In genomic region chr4:182276214-182277109, GRCh38 we compare ENCODE assay signal across 1 cellular context.
TF ChIP-seq lines count a peak whose summit lies in the region.

No MANE protein-coding gene starts in this region.

TF ChIP-seq in HEK293, 187 proteins besides CTCF, POLR2A, EP300 and RAD21 (continued from another document and continues in another):
- TF ChIP-seq ZBTB44 (tag by site-specific recombination; IDR thresholded peaks at IDR 0.05), result no peak
- no peak for TF ChIP-seq ZIC2 (tag by site-specific recombination; IDR thresholded peaks at IDR 0.05)
- TF ChIP-seq ZNF747 (tag by site-specific recombination; IDR thresholded peaks at IDR 0.05), result no peak
- TF ChIP-seq ZNF501 (tag by site-specific recombination; IDR thresholded peaks at IDR 0.05), result no peak
- TF ChIP-seq REPIN1 (tag by site-specific recombination; IDR thresholded peaks at IDR 0.05; ENCODE audit: low read depth), result no peak
- no peak for TF ChIP-seq ZNF777 (tag by site-specific recombination; IDR thresholded peaks at IDR 0.05; ENCODE audit: borderline replicate concordance)
- TF ChIP-seq RBAK (tag by site-specific recombination; IDR thresholded peaks at IDR 0.05), result no peak
- TF ChIP-seq ZNF221 (tag by site-specific recombination; IDR thresholded peaks at IDR 0.05; ENCODE audit: borderline replicate concordance), result no peak
- TF ChIP-seq ZNF211 (tag by site-specific recombination; IDR thresholded peaks at IDR 0.05; ENCODE audit: low read depth), result no peak
- no peak for TF ChIP-seq ZNF658 (tag by site-specific recombination; IDR thresholded peaks at IDR 0.05)
- TF ChIP-seq ZNF133 (tag by site-specific recombination; IDR thresholded peaks at IDR 0.05), result no peak
- no peak for TF ChIP-seq ZNF132 (tag by site-specific recombination; IDR thresholded peaks at IDR 0.05; ENCODE audit: borderline replicate concordance)
- TF ChIP-seq ZNF621 (tag by site-specific recombination; IDR thresholded peaks at IDR 0.05), result no peak
- no peak for TF ChIP-seq ZNF174 (tag by site-specific recombination; IDR thresholded peaks at IDR 0.05)
- no peak for TF ChIP-seq ZNF175 (tag by site-specific recombination; IDR thresholded peaks at IDR 0.05)
- 0 out of 2 replicates have a peak, but pooled peaks have one; percentile 21 for TF ChIP-seq OVOL3 (tag by site-specific recombination; IDR thresholded peaks at IDR 0.05)
- TF ChIP-seq ZNF654 (tag by site-specific recombination; IDR thresholded peaks at IDR 0.05; ENCODE audit: low read depth), result no peak
- no peak for TF ChIP-seq ZNF140 (tag by site-specific recombination; IDR thresholded peaks at IDR 0.05)
- no peak for TF ChIP-seq ZSCAN16 (tag by site-specific recombination; IDR thresholded peaks at IDR 0.05)
- TF ChIP-seq ZNF473 (tag by site-specific recombination; IDR thresholded peaks at IDR 0.05), result no peak
- TF ChIP-seq SCRT1 (tag by site-specific recombination; IDR thresholded peaks at IDR 0.05; ENCODE audit: borderline replicate concordance), result no peak
- TF ChIP-seq ZNF596 (tag by site-specific recombination; IDR thresholded peaks at IDR 0.05), result no peak
- no peak for TF ChIP-seq ZNF350 (tag by site-specific recombination; IDR thresholded peaks at IDR 0.05)
- TF ChIP-seq, protein P1, sequence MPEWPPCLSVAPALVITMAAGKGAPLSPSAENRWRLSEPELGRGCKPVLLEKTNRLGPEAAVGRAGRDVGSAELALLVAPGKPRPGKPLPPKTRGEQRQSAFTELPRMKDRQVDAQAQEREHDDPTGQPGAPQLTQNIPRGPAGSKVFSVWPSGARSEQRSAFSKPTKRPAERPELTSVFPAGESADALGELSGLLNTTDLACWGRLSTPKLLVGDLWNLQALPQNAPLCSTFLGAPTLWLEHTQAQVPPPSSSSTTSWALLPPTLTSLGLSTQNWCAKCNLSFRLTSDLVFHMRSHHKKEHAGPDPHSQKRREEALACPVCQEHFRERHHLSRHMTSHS (tag by site-specific recombination; IDR thresholded peaks at IDR 0.05), result no peak
- TF ChIP-seq GFI1B (tag by site-specific recombination; IDR thresholded peaks at IDR 0.05), result no peak
- TF ChIP-seq, protein P2, sequence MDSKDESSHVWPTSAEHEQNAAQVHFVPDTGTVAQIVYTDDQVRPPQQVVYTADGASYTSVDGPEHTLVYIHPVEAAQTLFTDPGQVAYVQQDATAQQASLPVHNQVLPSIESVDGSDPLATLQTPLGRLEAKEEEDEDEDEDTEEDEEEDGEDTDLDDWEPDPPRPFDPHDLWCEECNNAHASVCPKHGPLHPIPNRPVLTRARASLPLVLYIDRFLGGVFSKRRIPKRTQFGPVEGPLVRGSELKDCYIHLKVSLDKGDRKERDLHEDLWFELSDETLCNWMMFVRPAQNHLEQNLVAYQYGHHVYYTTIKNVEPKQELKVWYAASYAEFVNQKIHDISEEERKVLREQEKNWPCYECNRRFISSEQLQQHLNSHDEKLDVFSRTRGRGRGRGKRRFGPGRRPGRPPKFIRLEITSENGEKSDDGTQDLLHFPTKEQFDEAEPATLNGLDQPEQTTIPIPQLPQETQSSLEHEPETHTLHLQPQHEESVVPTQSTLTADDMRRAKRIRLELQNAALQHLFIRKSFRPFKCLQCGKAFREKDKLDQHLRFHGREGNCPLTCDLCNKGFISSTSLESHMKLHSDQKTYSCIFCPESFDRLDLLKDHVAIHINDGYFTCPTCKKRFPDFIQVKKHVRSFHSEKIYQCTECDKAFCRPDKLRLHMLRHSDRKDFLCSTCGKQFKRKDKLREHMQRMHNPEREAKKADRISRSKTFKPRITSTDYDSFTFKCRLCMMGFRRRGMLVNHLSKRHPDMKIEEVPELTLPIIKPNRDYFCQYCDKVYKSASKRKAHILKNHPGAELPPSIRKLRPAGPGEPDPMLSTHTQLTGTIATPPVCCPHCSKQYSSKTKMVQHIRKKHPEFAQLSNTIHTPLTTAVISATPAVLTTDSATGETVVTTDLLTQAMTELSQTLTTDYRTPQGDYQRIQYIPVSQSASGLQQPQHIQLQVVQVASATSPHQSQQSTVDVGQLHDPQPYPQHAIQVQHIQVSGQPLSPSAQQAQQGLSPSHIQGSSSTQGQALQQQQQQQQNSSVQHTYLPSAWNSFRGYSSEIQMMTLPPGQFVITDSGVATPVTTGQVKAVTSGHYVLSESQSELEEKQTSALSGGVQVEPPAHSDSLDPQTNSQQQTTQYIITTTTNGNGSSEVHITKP (tag by site-specific recombination; IDR thresholded peaks at IDR 0.05), result no peak
- TF ChIP-seq ZNF670 (tag by site-specific recombination; IDR thresholded peaks at IDR 0.05; ENCODE audit: low read depth), result no peak
- no peak for TF ChIP-seq ZNF555 (tag by site-specific recombination; conservative IDR thresholded peaks at IDR 0.05)
- TF ChIP-seq ZBTB1 (tag by site-specific recombination; IDR thresholded peaks at IDR 0.05), result no peak
- TF ChIP-seq ZNF202 (tag by site-specific recombination; IDR thresholded peaks at IDR 0.05; ENCODE audit: borderline replicate concordance), result no peak
- TF ChIP-seq AEBP2 (tag by site-specific recombination; IDR thresholded peaks at IDR 0.05; ENCODE audit: borderline replicate concordance), result no peak
- no peak for TF ChIP-seq ZNF768 (tag by site-specific recombination; IDR thresholded peaks at IDR 0.05)
- TF ChIP-seq BCL11B (tag by site-specific recombination; IDR thresholded peaks at IDR 0.05; ENCODE audit: low read depth), result no peak
- TF ChIP-seq, protein P3, sequence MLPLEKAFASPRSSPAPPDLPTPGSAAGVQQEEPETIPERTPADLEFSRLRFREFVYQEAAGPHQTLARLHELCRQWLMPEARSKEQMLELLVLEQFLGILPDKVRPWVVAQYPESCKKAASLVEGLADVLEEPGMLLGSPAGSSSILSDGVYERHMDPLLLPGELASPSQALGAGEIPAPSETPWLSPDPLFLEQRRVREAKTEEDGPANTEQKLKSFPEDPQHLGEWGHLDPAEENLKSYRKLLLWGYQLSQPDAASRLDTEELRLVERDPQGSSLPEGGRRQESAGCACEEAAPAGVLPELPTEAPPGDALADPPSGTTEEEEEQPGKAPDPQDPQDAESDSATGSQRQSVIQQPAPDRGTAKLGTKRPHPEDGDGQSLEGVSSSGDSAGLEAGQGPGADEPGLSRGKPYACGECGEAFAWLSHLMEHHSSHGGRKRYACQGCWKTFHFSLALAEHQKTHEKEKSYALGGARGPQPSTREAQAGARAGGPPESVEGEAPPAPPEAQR (tag by site-specific recombination; IDR thresholded peaks at IDR 0.05), result no peak
- TF ChIP-seq KLF1 (tag by site-specific recombination; IDR thresholded peaks at IDR 0.05), result no peak
- no peak for TF ChIP-seq YY2 (tag by site-specific recombination; IDR thresholded peaks at IDR 0.05)
- peak; percentile 69 for TF ChIP-seq ZNF366 (tag by site-specific recombination; conservative IDR thresholded peaks at IDR 0.05)
- TF ChIP-seq ZNF610 (tag by site-specific recombination; IDR thresholded peaks at IDR 0.05; ENCODE audit: borderline replicate concordance), result no peak
- TF ChIP-seq SALL2 (tag by site-specific recombination; IDR thresholded peaks at IDR 0.05; ENCODE audit: borderline replicate concordance), result no peak
- TF ChIP-seq, protein P4, sequence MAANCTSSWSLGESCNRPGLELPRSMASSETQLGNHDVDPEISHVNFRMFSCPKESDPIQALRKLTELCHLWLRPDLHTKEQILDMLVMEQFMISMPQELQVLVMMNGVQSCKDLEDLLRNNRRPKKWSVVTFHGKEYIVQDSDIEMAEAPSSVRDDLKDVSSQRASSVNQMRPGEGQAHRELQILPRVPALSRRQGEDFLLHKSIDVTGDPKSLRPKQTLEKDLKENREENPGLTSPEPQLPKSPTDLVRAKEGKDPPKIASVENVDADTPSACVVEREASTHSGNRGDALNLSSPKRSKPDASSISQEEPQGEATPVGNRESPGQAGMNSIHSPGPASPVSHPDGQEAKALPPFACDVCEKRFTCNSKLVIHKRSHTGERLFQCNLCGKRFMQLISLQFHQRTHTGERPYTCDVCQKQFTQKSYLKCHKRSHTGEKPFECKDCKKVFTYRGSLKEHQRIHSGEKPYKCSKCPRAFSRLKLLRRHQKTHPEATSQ (tag by site-specific recombination; IDR thresholded peaks at IDR 0.05), result no peak
- TF ChIP-seq PRDM1 (tag by site-specific recombination; IDR thresholded peaks at IDR 0.05), result no peak
- no peak for TF ChIP-seq ZNF660 (tag by site-specific recombination; IDR thresholded peaks at IDR 0.05)
- TF ChIP-seq ZNF548 (tag by site-specific recombination; IDR thresholded peaks at IDR 0.05), result no peak
- TF ChIP-seq, protein P5, sequence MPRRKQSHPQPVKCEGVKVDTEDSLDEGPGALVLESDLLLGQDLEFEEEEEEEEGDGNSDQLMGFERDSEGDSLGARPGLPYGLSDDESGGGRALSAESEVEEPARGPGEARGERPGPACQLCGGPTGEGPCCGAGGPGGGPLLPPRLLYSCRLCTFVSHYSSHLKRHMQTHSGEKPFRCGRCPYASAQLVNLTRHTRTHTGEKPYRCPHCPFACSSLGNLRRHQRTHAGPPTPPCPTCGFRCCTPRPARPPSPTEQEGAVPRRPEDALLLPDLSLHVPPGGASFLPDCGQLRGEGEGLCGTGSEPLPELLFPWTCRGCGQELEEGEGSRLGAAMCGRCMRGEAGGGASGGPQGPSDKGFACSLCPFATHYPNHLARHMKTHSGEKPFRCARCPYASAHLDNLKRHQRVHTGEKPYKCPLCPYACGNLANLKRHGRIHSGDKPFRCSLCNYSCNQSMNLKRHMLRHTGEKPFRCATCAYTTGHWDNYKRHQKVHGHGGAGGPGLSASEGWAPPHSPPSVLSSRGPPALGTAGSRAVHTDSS (tag by site-specific recombination; IDR thresholded peaks at IDR 0.05), result no peak
- TF ChIP-seq ZNF433 (tag by site-specific recombination; IDR thresholded peaks at IDR 0.05; ENCODE audit: low read depth), result no peak
- TF ChIP-seq, protein P6, sequence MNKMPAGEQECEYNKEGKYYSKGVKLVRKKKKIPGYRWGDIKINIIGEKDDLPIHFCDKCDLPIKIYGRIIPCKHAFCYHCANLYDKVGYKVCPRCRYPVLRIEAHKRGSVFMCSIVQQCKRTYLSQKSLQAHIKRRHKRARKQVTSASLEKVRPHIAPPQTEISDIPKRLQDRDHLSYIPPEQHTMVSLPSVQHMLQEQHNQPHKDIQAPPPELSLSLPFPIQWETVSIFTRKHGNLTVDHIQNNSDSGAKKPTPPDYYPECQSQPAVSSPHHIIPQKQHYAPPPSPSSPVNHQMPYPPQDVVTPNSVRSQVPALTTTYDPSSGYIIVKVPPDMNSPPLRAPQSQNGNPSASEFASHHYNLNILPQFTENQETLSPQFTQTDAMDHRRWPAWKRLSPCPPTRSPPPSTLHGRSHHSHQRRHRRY (tag by site-specific recombination; IDR thresholded peaks at IDR 0.05), result no peak
- TF ChIP-seq ZBTB21 (tag by site-specific recombination; IDR thresholded peaks at IDR 0.05), result no peak
- no peak for TF ChIP-seq ZNF239 (tag by site-specific recombination; IDR thresholded peaks at IDR 0.05)
- no peak for TF ChIP-seq ZNF560 (tag by site-specific recombination; IDR thresholded peaks at IDR 0.05; ENCODE audit: borderline replicate concordance)
- peak; percentile 64; the same call in 1 of the 2 replicates for TF ChIP-seq FEZF1 (tag by site-specific recombination; IDR thresholded peaks at IDR 0.05)
- no peak for TF ChIP-seq ZNF529 (tag by site-specific recombination; IDR thresholded peaks at IDR 0.05; ENCODE audit: insufficient replicate concordance)
- no peak for TF ChIP-seq ZNF707 (tag by site-specific recombination; IDR thresholded peaks at IDR 0.05)
- TF ChIP-seq ZNF112 (tag by site-specific recombination; IDR thresholded peaks at IDR 0.05), result no peak
- TF ChIP-seq, protein P7, sequence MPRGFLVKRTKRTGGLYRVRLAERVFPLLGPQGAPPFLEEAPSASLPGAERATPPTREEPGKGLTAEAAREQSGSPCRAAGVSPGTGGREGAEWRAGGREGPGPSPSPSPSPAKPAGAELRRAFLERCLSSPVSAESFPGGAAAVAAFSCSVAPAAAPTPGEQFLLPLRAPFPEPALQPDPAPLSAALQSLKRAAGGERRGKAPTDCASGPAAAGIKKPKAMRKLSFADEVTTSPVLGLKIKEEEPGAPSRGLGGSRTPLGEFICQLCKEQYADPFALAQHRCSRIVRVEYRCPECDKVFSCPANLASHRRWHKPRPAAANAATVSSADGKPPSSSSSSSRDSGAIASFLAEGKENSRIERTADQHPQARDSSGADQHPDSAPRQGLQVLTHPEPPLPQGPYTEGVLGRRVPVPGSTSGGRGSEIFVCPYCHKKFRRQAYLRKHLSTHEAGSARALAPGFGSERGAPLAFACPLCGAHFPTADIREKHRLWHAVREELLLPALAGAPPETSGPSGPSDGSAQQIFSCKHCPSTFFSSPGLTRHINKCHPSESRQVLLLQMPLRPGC (tag by site-specific recombination; IDR thresholded peaks at IDR 0.05), result no peak
- TF ChIP-seq GLIS2 (tag by site-specific recombination; IDR thresholded peaks at IDR 0.05), result no peak
- no peak for TF ChIP-seq HOXC10 (CRISPR knock-in tag; IDR thresholded peaks at IDR 0.05)
- no peak for TF ChIP-seq ZNF354C (tag by site-specific recombination; IDR thresholded peaks at IDR 0.05; ENCODE audit: borderline replicate concordance, low read depth)
- TF ChIP-seq ZNF311 (tag by site-specific recombination; IDR thresholded peaks at IDR 0.05; ENCODE audit: borderline replicate concordance), result no peak
- peak; percentile 50 for TF ChIP-seq KLF8 (tag by site-specific recombination; IDR thresholded peaks at IDR 0.05)
- no peak for TF ChIP-seq KLF7 (tag by site-specific recombination; IDR thresholded peaks at IDR 0.05; ENCODE audit: borderline replicate concordance)
- no peak for TF ChIP-seq ZNF214 (tag by site-specific recombination; IDR thresholded peaks at IDR 0.05; ENCODE audit: borderline replicate concordance)
